Comparison of ENCODE assay signal across 8 cellular contexts in genomic region chr22:37808294-37808657, GRCh38. TPM values are rescaled to one million over a fixed set of nuclear protein-coding genes. Genes with fewer than 3 reads are reported as not detected.
DNase-seq lines count a peak whose midpoint lies in the region; ATAC-seq and TF ChIP-seq lines count a peak whose summit lies in the region.

No MANE protein-coding gene starts in this region.

- WGBS in mesendoderm (ENCODE audit: extremely low coverage, insufficient coverage, low lambda C conversion rate), result no CpG with 5 or more reads among the region's 8 CpGs

- H4K8ac ChIP-seq in mesendoderm (ENCODE audit: low read depth, low read length), result no peak overlapping the region

- peaks cover 5% of the 10 kb centered on the region for H3K4me1 ChIP-seq in mesendoderm (ENCODE audit: control insufficient read depth, low read depth, low read length)

- peaks cover 52% of the 10 kb centered on the region for H3K4me1 Mint-ChIP-seq in brain

- peaks cover under 1% of the 10 kb centered on the region for H3K36me3 Mint-ChIP-seq in brain

- DNase-seq in HFF-Myc (ENCODE audit: extremely low read depth, low read depth) (no peak), mesendoderm (no peak), sciatic nerve (ENCODE audit: low spot score) (no peak), cerebellar cortex (ENCODE audit: low spot score) (no peak), globus pallidus (ENCODE audit: low spot score) (no peak)

- H3K27ac ChIP-seq in 22Rv1 (peak overlapping the region; percentile 97), mesendoderm (ENCODE audit: low read depth, low read length) (no peak overlapping the region)

- no peaks in the 10 kb centered on the region for H3K79me2 ChIP-seq in mesendoderm (ENCODE audit: control insufficient read depth, insufficient read depth, low read length)

- H2AK5ac ChIP-seq in mesendoderm (ENCODE audit: low read length), result no peak overlapping the region

- H3K4me3 Mint-ChIP-seq in brain, result peak overlapping the region; percentile 86 to 91 (median 91)

- no peak overlapping the region for H2BK15ac ChIP-seq in mesendoderm (replicated peaks; ENCODE audit: low read depth)

- no peak overlapping the region for H2BK120ac ChIP-seq in mesendoderm (ENCODE audit: low read depth, low read length)

- intact Hi-C loops in sciatic nerve (cut with DNase I), result no loop called here

- H2BK5ac ChIP-seq in mesendoderm (ENCODE audit: low read length), result no peak overlapping the region

- peaks cover 0 to 4% (median 0%) of the 10 kb centered on the region in 5 experiments for H3K9me3 Mint-ChIP-seq in brain

- no peak overlapping the region for H4K5ac ChIP-seq in mesendoderm (ENCODE audit: low read length)

- H3K36me3 ChIP-seq in mesendoderm (ENCODE audit: control insufficient read depth, insufficient read depth, low read length), result no peaks in the 10 kb centered on the region

- H3K9ac ChIP-seq in mesendoderm (ENCODE audit: low read length), result peak overlapping the region; percentile 90

- TF ChIP-seq CTCF in 22Rv1 (IDR thresholded peaks at IDR 0.05), result no peak
- no peak for TF ChIP-seq CTCF in HFF-Myc (IDR thresholded peaks at IDR 0.05; ENCODE audit: low read depth, low read length, missing control alignments)
- no peak for TF ChIP-seq CTCF in brain (conservative IDR thresholded peaks at IDR 0.05)

- H3K4ac ChIP-seq in mesendoderm (ENCODE audit: low read depth, low read length), result no peak overlapping the region

- H3K18ac ChIP-seq in mesendoderm (ENCODE audit: low read length), result no peak overlapping the region

- peaks cover 25% of the 10 kb centered on the region for H3K27me3 ChIP-seq in mesendoderm (ENCODE audit: insufficient read depth, low read length, poor library complexity)

- peak overlapping the region; percentile 89 for H3K56ac ChIP-seq in mesendoderm (ENCODE audit: low read length)

- no peaks in the 10 kb centered on the region for H3K79me1 ChIP-seq in mesendoderm (ENCODE audit: low read length)

- ATAC-seq in GM21717 (IDR thresholded peaks at IDR 0.05; ENCODE audit: unreplicated experiment) (no peak), sciatic nerve (no peak)

- H3K4me3 ChIP-seq in HFF-Myc (replicated peaks; ENCODE audit: low read depth, low read length) (peak overlapping the region; percentile 70), mesendoderm (ENCODE audit: low read length) (peak overlapping the region; percentile 59)

- H3K27me3 Mint-ChIP-seq in brain, result peaks cover 50% of the 10 kb centered on the region

- H3K23ac ChIP-seq in mesendoderm (ENCODE audit: low read length), result no peak overlapping the region

- peak overlapping the region; percentile 99 for H3K4me2 ChIP-seq in mesendoderm (ENCODE audit: low read length)

- H3K27ac Mint-ChIP-seq in brain, result peak overlapping the region; percentile 64 to 94 (median 85)

RNA-seq across cellular contexts. Expression of gene GCAT, which starts 0.5 kb away (rescaled TPM):
- polyA plus RNA-seq in brain (ENCODE audit: insufficient read depth, low read depth, low replicate concordance), result 32.1 TPM
- polyA plus RNA-seq in mesendoderm (2013, experiment 1 of 2), result 6.8 TPM
- 6.9 TPM for polyA plus RNA-seq in mesendoderm (2013, experiment 2 of 2)
- 7.6 TPM for total RNA-seq in sciatic nerve

RNA-seq across cellular contexts. Expression of gene GALR3, which starts 14.9 kb away (rescaled TPM):
- polyA plus RNA-seq in brain (ENCODE audit: insufficient read depth, low read depth, low replicate concordance), result not detected
- not detected for polyA plus RNA-seq in mesendoderm (2013, experiment 1 of 2)
- 0.03 TPM for polyA plus RNA-seq in mesendoderm (2013, experiment 2 of 2)
- not detected for total RNA-seq in sciatic nerve

RNA-seq across cellular contexts. Expression of gene ANKRD54, which starts 35.9 kb away (rescaled TPM):
- 35.2 TPM for polyA plus RNA-seq in brain (ENCODE audit: insufficient read depth, low read depth, low replicate concordance)
- polyA plus RNA-seq in mesendoderm (2013, experiment 1 of 2), result 8.0 TPM
- 9.1 TPM for polyA plus RNA-seq in mesendoderm (2013, experiment 2 of 2)
- 17.3 TPM for total RNA-seq in sciatic nerve

RNA-seq across cellular contexts. Expression of gene EIF3L, which starts 40.9 kb away (rescaled TPM):
- polyA plus RNA-seq in brain (ENCODE audit: insufficient read depth, low read depth, low replicate concordance), result 527 TPM
- 600 TPM for polyA plus RNA-seq in mesendoderm (2013, experiment 1 of 2)
- 594 TPM for polyA plus RNA-seq in mesendoderm (2013, experiment 2 of 2)
- total RNA-seq in sciatic nerve, result 315 TPM
